ENCODE assay signal across 16 cellular contexts in genomic region chr7:64869912-64870562, GRCh38.
"Had no signal": no experiment of that assay in that cellular context is flagged by ENCODE, and none has a peak within 500 bp of the region (broad histone marks: within the 10 kb centered on the region; RNA-seq: fewer than 3 reads in every experiment).

No MANE protein-coding gene starts in this region.

- H3K4me3 ChIP-seq: adrenal gland, psoas muscle, sigmoid colon, suprapubic skin had no signal

- H3K27ac ChIP-seq: adrenal gland, psoas muscle, sigmoid colon, suprapubic skin had no signal

- H3K36me3 Mint-ChIP-seq: immature natural killer cell; natural killer cell treated with Interleukin-12 subunit alpha and Interleukin-12 subunit beta and Interleukin-15 and Interleukin-18, amount 100 ng/mL, for 72 hours had no signal

- H3K4me1 ChIP-seq: adrenal gland, psoas muscle, sigmoid colon, suprapubic skin had no signal

- DNase-seq: activated CD8-positive, alpha-beta memory T cell treated with anti-CD3 and anti-CD28 coated beads, Interleukin-2, amount 50 U/mL, for 4 hours; activated CD8-positive, alpha-beta T cell treated with anti-CD3 and anti-CD28 coated beads for 36 hours; activated naive CD4-positive, alpha-beta T cell treated with anti-CD3 and anti-CD28 coated beads, Interleukin-2, amount 10 ng/mL, durations not matched to agents 7 days and 5 days; activated T-cell treated with anti-CD3 and anti-CD28 coated beads, Interleukin-2, amount 50 U/mL, for 72 hours; caudate nucleus; cortex of kidney; effector CD8-positive, alpha-beta T cell; hypothalamus; immature natural killer cell; occipital lobe; psoas muscle; sigmoid colon; stimulated activated naive CD4-positive, alpha-beta T cell treated with Interleukin-2 at 50 U/mL for 16 hours had no signal

- H3K27me3 ChIP-seq: adrenal gland, suprapubic skin had no signal

- H3K4me1 Mint-ChIP-seq: activated naive CD4-positive, alpha-beta T cell treated with anti-CD3 and anti-CD28 coated beads, Interleukin-2, amount 10 ng/mL, durations not matched to agents 7 days and 5 days; immature natural killer cell had no signal

- H3K27me3 Mint-ChIP-seq: activated CD8-positive, alpha-beta T cell treated with anti-CD3 and anti-CD28 coated beads for 36 hours had no signal

- H3K27ac Mint-ChIP-seq: activated CD8-positive, alpha-beta T cell treated with anti-CD3 and anti-CD28 coated beads for 36 hours; activated naive CD4-positive, alpha-beta T cell treated with anti-CD3 and anti-CD28 coated beads, Interleukin-2, amount 10 ng/mL, durations not matched to agents 7 days and 5 days; activated T-cell treated with anti-CD3 and anti-CD28 coated beads, Interleukin-2, amount 50 U/mL, for 72 hours; immature natural killer cell; natural killer cell treated with Interleukin-12 subunit alpha and Interleukin-12 subunit beta and Interleukin-15 and Interleukin-18, amount 100 ng/mL, for 72 hours had no signal

- H3K4me3 Mint-ChIP-seq: activated CD8-positive, alpha-beta T cell treated with anti-CD3 and anti-CD28 coated beads for 36 hours; activated naive CD4-positive, alpha-beta T cell treated with anti-CD3 and anti-CD28 coated beads, Interleukin-2, amount 10 ng/mL, durations not matched to agents 7 days and 5 days; activated T-cell treated with anti-CD3 and anti-CD28 coated beads, Interleukin-2, amount 50 U/mL, for 72 hours; immature natural killer cell; natural killer cell treated with Interleukin-12 subunit alpha and Interleukin-12 subunit beta and Interleukin-15 and Interleukin-18, amount 100 ng/mL, for 72 hours had no signal

- H3K9me3 ChIP-seq: adrenal gland, psoas muscle, sigmoid colon, suprapubic skin had no signal

- ATAC-seq: activated CD8-positive, alpha-beta T cell treated with anti-CD3 and anti-CD28 coated beads for 36 hours; activated T-cell treated with anti-CD3 and anti-CD28 coated beads, Interleukin-2, amount 50 U/mL, for 72 hours; natural killer cell treated with Interleukin-12 subunit alpha and Interleukin-12 subunit beta and Interleukin-15 and Interleukin-18, amount 100 ng/mL, for 72 hours; psoas muscle had no signal
